Comparison of ENCODE assay signal across 1 cellular context in genomic region chr18:62500174-62500573, GRCh38.
TF ChIP-seq lines count a peak whose summit lies in the region.

No MANE protein-coding gene starts in this region.

TF ChIP-seq in HepG2, 621 proteins besides CTCF, POLR2A, EP300 and RAD21:
- TF ChIP-seq ZBTB26 (CRISPR knock-in tag; IDR thresholded peaks at IDR 0.05; ENCODE audit: borderline replicate concordance) (no peak), PHF5A (CRISPR knock-in tag; IDR thresholded peaks at IDR 0.05; ENCODE audit: low read depth, unreplicated experiment) (no peak), ZNF569 (CRISPR knock-in tag; IDR thresholded peaks at IDR 0.05; ENCODE audit: borderline replicate concordance) (no peak), ZSCAN22 (CRISPR knock-in tag; IDR thresholded peaks at IDR 0.05) (no peak)
